In genomic region chr19:45059258-45059965, GRCh38 we compare ENCODE assay signal across 8 cellular contexts. TPM values are rescaled to one million over a fixed set of nuclear protein-coding genes. Genes with fewer than 3 reads are reported as not detected.
DNase-seq lines count a peak whose midpoint lies in the region; ATAC-seq and TF ChIP-seq lines count a peak whose summit lies in the region.

No MANE protein-coding gene starts in this region.

- no peak for DNase-seq in GM06990 (ENCODE audit: extremely low read depth, insufficient read length)
- DNase-seq in SJCRH30: peak; percentile 82 to 91
- peak; percentile 94 for DNase-seq in activated effector memory CD4-positive, alpha-beta T cell treated with anti-CD3 and anti-CD28 coated beads, Interleukin-2, amount 50 U/mL, for 16 hours
- DNase-seq in foreskin keratinocyte: peak; percentile 26 to 58
- peak; percentile 99 for DNase-seq in osteoblast (ENCODE audit: insufficient read length, low spot score, missing footprints)
- DNase-seq in thoracic aorta (ENCODE audit: low spot score): no peak

- ATAC-seq in foreskin keratinocyte: peak; percentile 75
- ATAC-seq in thoracic aorta (ENCODE audit: insufficient number of reproducible peaks, low FRiP score, low read depth): peak; percentile 32
- no peak for ATAC-seq in GM18861 (IDR thresholded peaks at IDR 0.05; ENCODE audit: unreplicated experiment)

- H3K79me2 ChIP-seq in KMS-11 (ENCODE audit: insufficient read depth, low read depth) (no peaks in the 10 kb centered on the region), osteoblast (ENCODE audit: insufficient read depth, low read length) (peaks cover 10% of the 10 kb centered on the region)

- H3K36me3 ChIP-seq in GM06990 (ENCODE audit: control insufficient read depth, insufficient read depth, low read length): peaks cover 58% of the 10 kb centered on the region
- peaks cover 17% of the 10 kb centered on the region for H3K36me3 ChIP-seq in KMS-11 (ENCODE audit: insufficient read depth)
- peaks cover 72% of the 10 kb centered on the region for H3K36me3 ChIP-seq in SJCRH30
- H3K36me3 ChIP-seq in osteoblast (ENCODE audit: insufficient read depth, low read length): peaks cover 84% of the 10 kb centered on the region
- peaks cover 94% of the 10 kb centered on the region for H3K36me3 ChIP-seq in thoracic aorta

- H3K27ac ChIP-seq in KMS-11 (no peak overlapping the region), SJCRH30 (no peak overlapping the region), foreskin keratinocyte (no peak overlapping the region), osteoblast (ENCODE audit: low read depth, low read length) (no peak overlapping the region), thoracic aorta (no peak overlapping the region)

- no peaks in the 10 kb centered on the region for H3K27me3 ChIP-seq in GM06990 (replicated peaks; ENCODE audit: control insufficient read depth, insufficient read depth, low read length)
- H3K27me3 ChIP-seq in KMS-11 (ENCODE audit: insufficient read depth, low read depth): no peaks in the 10 kb centered on the region
- H3K27me3 ChIP-seq in SJCRH30: no peaks in the 10 kb centered on the region
- H3K27me3 ChIP-seq in foreskin keratinocyte: no peaks in the 10 kb centered on the region
- H3K27me3 ChIP-seq in osteoblast (ENCODE audit: insufficient read depth, low read length): no peaks in the 10 kb centered on the region
- H3K27me3 ChIP-seq in thoracic aorta (replicated peaks; ENCODE audit: insufficient read depth): no peaks in the 10 kb centered on the region

- H2AFZ ChIP-seq in KMS-11 (ENCODE audit: low read depth) (no peak overlapping the region), osteoblast (ENCODE audit: low read length) (no peak overlapping the region)

- no peak overlapping the region for H3K4me3 ChIP-seq in GM06990 (replicated peaks; ENCODE audit: low read depth, low read length)
- no peak overlapping the region for H3K4me3 ChIP-seq in KMS-11 (IDR thresholded peaks at IDR 0.05; ENCODE audit: insufficient read depth, low read depth, low read length)
- H3K4me3 ChIP-seq in SJCRH30: no peak overlapping the region
- no peak overlapping the region for H3K4me3 ChIP-seq in osteoblast (ENCODE audit: insufficient read depth, low read length)
- H3K4me3 ChIP-seq in thoracic aorta: no peak overlapping the region

- H3K9me3 ChIP-seq in SJCRH30 (replicated peaks): no peaks in the 10 kb centered on the region
- H3K9me3 ChIP-seq in osteoblast (ENCODE audit: low read depth, low read length): no peaks in the 10 kb centered on the region
- H3K9me3 ChIP-seq in thoracic aorta: no peaks in the 10 kb centered on the region

- H3K4me1 ChIP-seq in KMS-11 (ENCODE audit: low read depth, poor library complexity, severe bottlenecking): peaks cover 21% of the 10 kb centered on the region
- no peaks in the 10 kb centered on the region for H3K4me1 ChIP-seq in SJCRH30
- H3K4me1 ChIP-seq in foreskin keratinocyte: no peaks in the 10 kb centered on the region
- no peaks in the 10 kb centered on the region for H3K4me1 ChIP-seq in osteoblast (ENCODE audit: insufficient read depth, low read length)
- H3K4me1 ChIP-seq in thoracic aorta (ENCODE audit: control insufficient read depth in 1 of 2, low read depth in 2 of 2): no peaks in the 10 kb centered on the region

- peak; percentile 88 for TF ChIP-seq CTCF in GM06990 (IDR thresholded peaks at IDR 0.05; ENCODE audit: insufficient read depth, low read length, poor library complexity, severe bottlenecking)
- TF ChIP-seq CTCF in KMS-11 (conservative IDR thresholded peaks at IDR 0.05; ENCODE audit: low read depth, low read length): peak; percentile 98
- peak; percentile 96 for TF ChIP-seq CTCF in foreskin keratinocyte (conservative IDR thresholded peaks at IDR 0.05)
- peak; percentile 90 for TF ChIP-seq CTCF in osteoblast (IDR thresholded peaks at IDR 0.05; ENCODE audit: extremely low read depth, low read depth, low read length)
- TF ChIP-seq CTCF in thoracic aorta (IDR thresholded peaks at IDR 0.05): peak; percentile 73

- 0 out of 2 replicates have a peak, but pooled peaks cover 3% of the 10 kb centered on the region for H4K20me1 ChIP-seq in KMS-11 (ENCODE audit: insufficient read depth)
- peaks cover 29% of the 10 kb centered on the region for H4K20me1 ChIP-seq in osteoblast (ENCODE audit: insufficient read depth, low read length)

- H3K9ac ChIP-seq in KMS-11: no peak overlapping the region

- H3K4me2 ChIP-seq in KMS-11 (peak overlapping the region; percentile 5; the same call in 1 of the 2 replicates), osteoblast (ENCODE audit: insufficient read depth, low read length) (no peak overlapping the region)

RNA-seq across cellular contexts. Expression of gene ZNF296, which starts 16.9 kb away (rescaled TPM):
- total RNA-seq in SJCRH30 (2014; rRNA removed; shearing (Covaris generic)): not detected in 2 replicates
- total RNA-seq in foreskin keratinocyte (2.5 TPM in 2 replicates), osteoblast (under 0.01 TPM in 1 of 2 replicates, not detected in the other), thoracic aorta (1 to 10 TPM; 1.5 to 1.8 TPM)
- 5.5 and 5.8 TPM in 2 replicates for polyA plus RNA-seq in foreskin keratinocyte

RNA-seq across cellular contexts. Expression of gene GEMIN7, which starts 19.6 kb away (rescaled TPM):
- total RNA-seq in SJCRH30 (2014; rRNA removed; shearing (Covaris generic)): 37.3 and 37.9 TPM in 2 replicates
- total RNA-seq in foreskin keratinocyte (34.9 and 37.8 TPM in 2 replicates), osteoblast (8.3 and 14.8 TPM in 2 replicates), thoracic aorta (10 to 100 TPM; 11.2 to 16.0 TPM)
- polyA plus RNA-seq in foreskin keratinocyte: 63.9 and 70.8 TPM in 2 replicates

RNA-seq across cellular contexts. Expression of gene CLASRP, which starts 20.6 kb away (rescaled TPM):
- total RNA-seq in SJCRH30 (2014; rRNA removed; shearing (Covaris generic)): 26.4 and 39.8 TPM in 2 replicates
- total RNA-seq in foreskin keratinocyte (25.9 and 30.2 TPM in 2 replicates), osteoblast (17.0 and 17.1 TPM in 2 replicates), thoracic aorta (100 to 1,000 TPM; 119 to 300 TPM)
- polyA plus RNA-seq in foreskin keratinocyte: 43.5 and 46.7 TPM in 2 replicates

RNA-seq across cellular contexts. Expression of gene PPP1R37, which starts 33.6 kb away (rescaled TPM):
- 19.4 and 20.0 TPM in 2 replicates for total RNA-seq in SJCRH30 (2014; rRNA removed; shearing (Covaris generic))
- total RNA-seq in foreskin keratinocyte (20.9 and 21.8 TPM in 2 replicates), osteoblast (43.9 and 53.6 TPM in 2 replicates), thoracic aorta (10 to 100 TPM; 19.6 to 22.6 TPM)
- 16.6 and 17.5 TPM in 2 replicates for polyA plus RNA-seq in foreskin keratinocyte

RNA-seq across cellular contexts. Expression of gene RELB, which starts 58.1 kb away (rescaled TPM):
- total RNA-seq in SJCRH30 (2014; rRNA removed; shearing (Covaris generic)): 2.8 and 4.0 TPM in 2 replicates
- total RNA-seq in foreskin keratinocyte: 18.6 and 20.5 TPM in 2 replicates
- 19.2 and 25.0 TPM in 2 replicates for polyA plus RNA-seq in foreskin keratinocyte
- total RNA-seq in osteoblast: 8.5 and 9.8 TPM in 2 replicates
- total RNA-seq in thoracic aorta: 10 to 100 TPM; 20.6 to 38.6 TPM

Comparison
In these comparisons a context has a peak if more than half of its experiments do, and no peak if none do; other contexts are left out.
1. DNase-seq: peak in SJCRH30 (2 of 2), activated effector memory CD4-positive, alpha-beta T cell treated with anti-CD3 and anti-CD28 coated beads, Interleukin-2, amount 50 U/mL, for 16 hours (single experiment), foreskin keratinocyte (2 of 2) and osteoblast (single experiment); none in GM06990 (single experiment) and thoracic aorta (single experiment).
2. Peak in every context shown above with its lines, with median percentiles within 50 percentile points of each other: CTCF ChIP-seq.